1 cellular context compared by ENCODE assay signal in the genomic region with DNA sequence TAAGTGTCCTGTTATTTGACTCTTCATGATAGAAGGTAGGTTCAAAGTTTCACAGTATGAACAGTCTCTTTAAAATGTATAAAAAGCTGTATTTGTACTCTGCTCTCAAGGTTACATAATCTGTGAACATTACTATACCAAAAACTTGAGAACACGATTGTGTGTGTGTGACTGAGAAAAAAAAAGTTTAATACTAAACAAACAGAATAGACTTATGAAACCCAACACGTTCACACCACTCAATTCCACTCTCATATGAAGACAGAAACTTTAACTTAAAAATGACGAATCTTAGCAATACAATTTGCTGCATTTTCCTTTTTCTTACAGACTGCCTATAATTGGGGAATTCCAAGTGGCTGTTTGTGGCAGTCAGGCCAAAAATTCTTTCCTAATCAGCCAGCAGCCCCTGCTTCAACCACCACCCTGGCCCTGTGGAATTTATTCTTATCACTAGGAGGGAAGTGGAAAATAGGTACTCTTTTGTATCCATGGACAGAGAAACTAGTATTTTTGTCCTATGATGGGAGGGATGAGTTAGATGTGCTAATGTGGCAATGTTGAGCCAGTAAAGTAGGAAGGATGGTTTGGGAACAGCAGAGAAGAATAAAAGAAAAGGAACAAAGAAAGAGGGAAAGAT.
TF ChIP-seq lines count a peak whose summit lies in the region.

No MANE protein-coding gene starts in this region.

TF ChIP-seq in HepG2, 621 proteins besides CTCF, POLR2A, EP300 and RAD21 (continued from another document):
- TF ChIP-seq, protein P1, sequence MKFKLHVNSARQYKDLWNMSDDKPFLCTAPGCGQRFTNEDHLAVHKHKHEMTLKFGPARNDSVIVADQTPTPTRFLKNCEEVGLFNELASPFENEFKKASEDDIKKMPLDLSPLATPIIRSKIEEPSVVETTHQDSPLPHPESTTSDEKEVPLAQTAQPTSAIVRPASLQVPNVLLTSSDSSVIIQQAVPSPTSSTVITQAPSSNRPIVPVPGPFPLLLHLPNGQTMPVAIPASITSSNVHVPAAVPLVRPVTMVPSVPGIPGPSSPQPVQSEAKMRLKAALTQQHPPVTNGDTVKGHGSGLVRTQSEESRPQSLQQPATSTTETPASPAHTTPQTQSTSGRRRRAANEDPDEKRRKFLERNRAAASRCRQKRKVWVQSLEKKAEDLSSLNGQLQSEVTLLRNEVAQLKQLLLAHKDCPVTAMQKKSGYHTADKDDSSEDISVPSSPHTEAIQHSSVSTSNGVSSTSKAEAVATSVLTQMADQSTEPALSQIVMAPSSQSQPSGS (CRISPR knock-in tag; IDR thresholded peaks at IDR 0.05): no peak
- TF ChIP-seq, protein P2, sequence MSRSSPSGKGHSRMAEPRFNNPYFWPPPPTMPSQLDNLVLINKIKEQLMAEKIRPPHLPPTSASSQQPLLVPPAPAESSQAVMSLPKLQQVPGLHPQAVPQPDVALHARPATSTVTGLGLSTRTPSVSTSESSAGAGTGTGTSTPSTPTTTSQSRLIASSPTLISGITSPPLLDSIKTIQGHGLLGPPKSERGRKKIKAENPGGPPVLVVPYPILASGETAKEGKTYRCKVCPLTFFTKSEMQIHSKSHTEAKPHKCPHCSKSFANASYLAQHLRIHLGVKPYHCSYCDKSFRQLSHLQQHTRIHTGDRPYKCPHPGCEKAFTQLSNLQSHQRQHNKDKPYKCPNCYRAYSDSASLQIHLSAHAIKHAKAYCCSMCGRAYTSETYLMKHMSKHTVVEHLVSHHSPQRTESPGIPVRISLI (CRISPR knock-in tag; IDR thresholded peaks at IDR 0.05; ENCODE audit: borderline replicate concordance): peak; percentile 71; the same call in 1 of the 2 replicates
- TF ChIP-seq DNMT1 (CRISPR knock-in tag; IDR thresholded peaks at IDR 0.05) (no peak), GATAD2A (CRISPR knock-in tag; IDR thresholded peaks at IDR 0.05) (0 out of 2 replicates have a peak, but pooled peaks have one; percentile 29), LCORL (IDR thresholded peaks at IDR 0.05) (no peak), LCORL (CRISPR knock-in tag; IDR thresholded peaks at IDR 0.05) (peak; percentile 53; the same call in 1 of the 2 replicates), ZNF547 (CRISPR knock-in tag; IDR thresholded peaks at IDR 0.05) (no peak), PHF5A (CRISPR knock-in tag; IDR thresholded peaks at IDR 0.05; ENCODE audit: low read depth, unreplicated experiment) (no peak), THYN1 (CRISPR knock-in tag; IDR thresholded peaks at IDR 0.05; ENCODE audit: borderline replicate concordance, low read depth) (no peak), HOXA7 (CRISPR knock-in tag; IDR thresholded peaks at IDR 0.05) (no peak), FOXK2 (IDR thresholded peaks at IDR 0.05) (no peak), TARDBP (CRISPR knock-in tag; IDR thresholded peaks at IDR 0.05) (0 out of 2 replicates have a peak, but pooled peaks have one; percentile 21), HNF4A (CRISPR knock-in tag; IDR thresholded peaks at IDR 0.05) (peak; percentile 50), JUN (CRISPR knock-in tag; IDR thresholded peaks at IDR 0.05) (no peak), KLF12 (CRISPR knock-in tag; IDR thresholded peaks at IDR 0.05; ENCODE audit: borderline replicate concordance) (no peak), ERF (CRISPR knock-in tag; IDR thresholded peaks at IDR 0.05) (no peak), ZSCAN22 (CRISPR knock-in tag; IDR thresholded peaks at IDR 0.05) (no peak), IKZF4 (CRISPR knock-in tag; IDR thresholded peaks at IDR 0.05; ENCODE audit: borderline replicate concordance, low read depth, not compliant biosample characterization) (no peak), ZNF230 (CRISPR knock-in tag; IDR thresholded peaks at IDR 0.05) (no peak), ZNF572 (CRISPR knock-in tag; IDR thresholded peaks at IDR 0.05) (no peak)
- TF ChIP-seq, protein P3, sequence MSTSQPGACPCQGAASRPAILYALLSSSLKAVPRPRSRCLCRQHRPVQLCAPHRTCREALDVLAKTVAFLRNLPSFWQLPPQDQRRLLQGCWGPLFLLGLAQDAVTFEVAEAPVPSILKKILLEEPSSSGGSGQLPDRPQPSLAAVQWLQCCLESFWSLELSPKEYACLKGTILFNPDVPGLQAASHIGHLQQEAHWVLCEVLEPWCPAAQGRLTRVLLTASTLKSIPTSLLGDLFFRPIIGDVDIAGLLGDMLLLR (CRISPR knock-in tag; IDR thresholded peaks at IDR 0.05): no peak
- TF ChIP-seq, protein P4, sequence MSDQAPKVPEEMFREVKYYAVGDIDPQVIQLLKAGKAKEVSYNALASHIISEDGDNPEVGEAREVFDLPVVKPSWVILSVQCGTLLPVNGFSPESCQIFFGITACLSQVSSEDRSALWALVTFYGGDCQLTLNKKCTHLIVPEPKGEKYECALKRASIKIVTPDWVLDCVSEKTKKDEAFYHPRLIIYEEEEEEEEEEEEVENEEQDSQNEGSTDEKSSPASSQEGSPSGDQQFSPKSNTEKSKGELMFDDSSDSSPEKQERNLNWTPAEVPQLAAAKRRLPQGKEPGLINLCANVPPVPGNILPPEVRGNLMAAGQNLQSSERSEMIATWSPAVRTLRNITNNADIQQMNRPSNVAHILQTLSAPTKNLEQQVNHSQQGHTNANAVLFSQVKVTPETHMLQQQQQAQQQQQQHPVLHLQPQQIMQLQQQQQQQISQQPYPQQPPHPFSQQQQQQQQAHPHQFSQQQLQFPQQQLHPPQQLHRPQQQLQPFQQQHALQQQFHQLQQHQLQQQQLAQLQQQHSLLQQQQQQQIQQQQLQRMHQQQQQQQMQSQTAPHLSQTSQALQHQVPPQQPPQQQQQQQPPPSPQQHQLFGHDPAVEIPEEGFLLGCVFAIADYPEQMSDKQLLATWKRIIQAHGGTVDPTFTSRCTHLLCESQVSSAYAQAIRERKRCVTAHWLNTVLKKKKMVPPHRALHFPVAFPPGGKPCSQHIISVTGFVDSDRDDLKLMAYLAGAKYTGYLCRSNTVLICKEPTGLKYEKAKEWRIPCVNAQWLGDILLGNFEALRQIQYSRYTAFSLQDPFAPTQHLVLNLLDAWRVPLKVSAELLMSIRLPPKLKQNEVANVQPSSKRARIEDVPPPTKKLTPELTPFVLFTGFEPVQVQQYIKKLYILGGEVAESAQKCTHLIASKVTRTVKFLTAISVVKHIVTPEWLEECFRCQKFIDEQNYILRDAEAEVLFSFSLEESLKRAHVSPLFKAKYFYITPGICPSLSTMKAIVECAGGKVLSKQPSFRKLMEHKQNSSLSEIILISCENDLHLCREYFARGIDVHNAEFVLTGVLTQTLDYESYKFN (CRISPR knock-in tag; conservative IDR thresholded peaks at IDR 0.05): 0 out of 2 replicates have a peak, but pooled peaks have one; percentile 15
- TF ChIP-seq, protein P5, sequence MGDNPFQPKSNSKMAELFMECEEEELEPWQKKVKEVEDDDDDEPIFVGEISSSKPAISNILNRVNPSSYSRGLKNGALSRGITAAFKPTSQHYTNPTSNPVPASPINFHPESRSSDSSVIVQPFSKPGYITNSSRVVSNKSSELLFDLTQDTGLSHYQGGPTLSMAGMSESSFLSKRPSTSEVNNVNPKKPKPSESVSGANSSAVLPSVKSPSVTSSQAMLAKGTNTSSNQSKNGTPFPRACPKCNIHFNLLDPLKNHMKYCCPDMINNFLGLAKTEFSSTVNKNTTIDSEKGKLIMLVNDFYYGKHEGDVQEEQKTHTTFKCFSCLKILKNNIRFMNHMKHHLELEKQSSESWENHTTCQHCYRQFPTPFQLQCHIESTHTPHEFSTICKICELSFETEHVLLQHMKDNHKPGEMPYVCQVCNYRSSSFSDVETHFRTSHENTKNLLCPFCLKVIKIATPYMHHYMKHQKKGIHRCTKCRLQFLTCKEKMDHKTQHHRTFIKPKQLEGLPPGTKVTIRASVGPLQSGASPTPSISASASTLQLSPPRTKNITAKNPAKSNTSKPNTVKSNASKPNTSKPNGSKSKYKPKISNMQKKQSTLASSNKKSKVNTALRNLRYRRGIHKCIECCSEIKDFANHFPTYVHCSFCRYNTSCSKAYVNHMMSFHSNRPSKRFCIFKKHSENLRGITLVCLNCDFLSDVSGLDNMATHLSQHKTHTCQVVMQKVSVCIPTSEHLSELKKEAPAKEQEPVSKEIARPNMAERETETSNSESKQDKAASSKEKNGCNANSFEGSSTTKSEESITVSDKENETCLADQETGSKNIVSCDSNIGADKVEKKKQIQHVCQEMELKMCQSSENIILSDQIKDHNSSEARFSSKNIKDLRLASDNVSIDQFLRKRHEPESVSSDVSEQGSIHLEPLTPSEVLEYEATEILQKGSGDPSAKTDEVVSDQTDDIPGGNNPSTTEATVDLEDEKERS (CRISPR knock-in tag; IDR thresholded peaks at IDR 0.05): no peak
- TF ChIP-seq, protein P6, sequence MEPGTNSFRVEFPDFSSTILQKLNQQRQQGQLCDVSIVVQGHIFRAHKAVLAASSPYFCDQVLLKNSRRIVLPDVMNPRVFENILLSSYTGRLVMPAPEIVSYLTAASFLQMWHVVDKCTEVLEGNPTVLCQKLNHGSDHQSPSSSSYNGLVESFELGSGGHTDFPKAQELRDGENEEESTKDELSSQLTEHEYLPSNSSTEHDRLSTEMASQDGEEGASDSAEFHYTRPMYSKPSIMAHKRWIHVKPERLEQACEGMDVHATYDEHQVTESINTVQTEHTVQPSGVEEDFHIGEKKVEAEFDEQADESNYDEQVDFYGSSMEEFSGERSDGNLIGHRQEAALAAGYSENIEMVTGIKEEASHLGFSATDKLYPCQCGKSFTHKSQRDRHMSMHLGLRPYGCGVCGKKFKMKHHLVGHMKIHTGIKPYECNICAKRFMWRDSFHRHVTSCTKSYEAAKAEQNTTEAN (CRISPR knock-in tag; conservative IDR thresholded peaks at IDR 0.05): peak; percentile 75
- TF ChIP-seq, protein P7, sequence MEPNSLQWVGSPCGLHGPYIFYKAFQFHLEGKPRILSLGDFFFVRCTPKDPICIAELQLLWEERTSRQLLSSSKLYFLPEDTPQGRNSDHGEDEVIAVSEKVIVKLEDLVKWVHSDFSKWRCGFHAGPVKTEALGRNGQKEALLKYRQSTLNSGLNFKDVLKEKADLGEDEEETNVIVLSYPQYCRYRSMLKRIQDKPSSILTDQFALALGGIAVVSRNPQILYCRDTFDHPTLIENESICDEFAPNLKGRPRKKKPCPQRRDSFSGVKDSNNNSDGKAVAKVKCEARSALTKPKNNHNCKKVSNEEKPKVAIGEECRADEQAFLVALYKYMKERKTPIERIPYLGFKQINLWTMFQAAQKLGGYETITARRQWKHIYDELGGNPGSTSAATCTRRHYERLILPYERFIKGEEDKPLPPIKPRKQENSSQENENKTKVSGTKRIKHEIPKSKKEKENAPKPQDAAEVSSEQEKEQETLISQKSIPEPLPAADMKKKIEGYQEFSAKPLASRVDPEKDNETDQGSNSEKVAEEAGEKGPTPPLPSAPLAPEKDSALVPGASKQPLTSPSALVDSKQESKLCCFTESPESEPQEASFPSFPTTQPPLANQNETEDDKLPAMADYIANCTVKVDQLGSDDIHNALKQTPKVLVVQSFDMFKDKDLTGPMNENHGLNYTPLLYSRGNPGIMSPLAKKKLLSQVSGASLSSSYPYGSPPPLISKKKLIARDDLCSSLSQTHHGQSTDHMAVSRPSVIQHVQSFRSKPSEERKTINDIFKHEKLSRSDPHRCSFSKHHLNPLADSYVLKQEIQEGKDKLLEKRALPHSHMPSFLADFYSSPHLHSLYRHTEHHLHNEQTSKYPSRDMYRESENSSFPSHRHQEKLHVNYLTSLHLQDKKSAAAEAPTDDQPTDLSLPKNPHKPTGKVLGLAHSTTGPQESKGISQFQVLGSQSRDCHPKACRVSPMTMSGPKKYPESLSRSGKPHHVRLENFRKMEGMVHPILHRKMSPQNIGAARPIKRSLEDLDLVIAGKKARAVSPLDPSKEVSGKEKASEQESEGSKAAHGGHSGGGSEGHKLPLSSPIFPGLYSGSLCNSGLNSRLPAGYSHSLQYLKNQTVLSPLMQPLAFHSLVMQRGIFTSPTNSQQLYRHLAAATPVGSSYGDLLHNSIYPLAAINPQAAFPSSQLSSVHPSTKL (CRISPR knock-in tag; IDR thresholded peaks at IDR 0.05): 0 out of 2 replicates have a peak, but pooled peaks have one; percentile 28
- TF ChIP-seq, protein P8, sequence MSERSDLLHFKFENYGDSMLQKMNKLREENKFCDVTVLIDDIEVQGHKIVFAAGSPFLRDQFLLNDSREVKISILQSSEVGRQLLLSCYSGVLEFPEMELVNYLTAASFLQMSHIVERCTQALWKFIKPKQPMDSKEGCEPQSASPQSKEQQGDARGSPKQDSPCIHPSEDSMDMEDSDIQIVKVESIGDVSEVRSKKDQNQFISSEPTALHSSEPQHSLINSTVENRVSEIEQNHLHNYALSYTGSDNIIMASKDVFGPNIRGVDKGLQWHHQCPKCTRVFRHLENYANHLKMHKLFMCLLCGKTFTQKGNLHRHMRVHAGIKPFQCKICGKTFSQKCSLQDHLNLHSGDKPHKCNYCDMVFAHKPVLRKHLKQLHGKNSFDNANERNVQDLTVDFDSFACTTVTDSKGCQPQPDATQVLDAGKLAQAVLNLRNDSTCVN (CRISPR knock-in tag; IDR thresholded peaks at IDR 0.05; ENCODE audit: borderline replicate concordance): no peak
